Comparison of ENCODE assay signal across 10 cellular contexts in genomic region chr3:193816656-193817311, GRCh38.
DNase-seq lines count a peak whose midpoint lies in the region; ATAC-seq and TF ChIP-seq lines count a peak whose summit lies in the region.
"Had no signal": no experiment of that assay in that cellular context is flagged by ENCODE, and none has a peak within 500 bp of the region (broad histone marks: within the 10 kb centered on the region; RNA-seq: fewer than 3 reads in every experiment).

No MANE protein-coding gene starts in this region.

- no peak overlapping the region for H3K9ac ChIP-seq in neuronal stem cell (ENCODE audit: low read depth, low read length, poor library complexity)

- H3K14ac ChIP-seq in neuronal stem cell (ENCODE audit: low read length) = no peak overlapping the region

- POLR2A ChIA-PET in activated CD4-positive, alpha-beta memory T cell treated with anti-CD3 and anti-CD28 coated beads for 36 hours (lab: Charles Lee) = no interaction called here

- H2BK120ac ChIP-seq in neuronal stem cell (ENCODE audit: low read depth, low read length) = no peak overlapping the region

- no peak overlapping the region for H3K27ac Mint-ChIP-seq in immature natural killer cell
- H3K27ac Mint-ChIP-seq in activated CD4-positive, alpha-beta memory T cell treated with anti-CD3 and anti-CD28 coated beads for 36 hours = no peak overlapping the region
- H3K27ac Mint-ChIP-seq: IgD-negative memory B cell had no signal

- H3K4me1 Mint-ChIP-seq in immature natural killer cell = no peaks in the 10 kb centered on the region
- no peaks in the 10 kb centered on the region for H3K4me1 Mint-ChIP-seq in activated CD4-positive, alpha-beta memory T cell treated with anti-CD3 and anti-CD28 coated beads for 36 hours (ENCODE audit: low read depth)

- no peaks in the 10 kb centered on the region for H3K9me3 ChIP-seq in neuronal stem cell (replicated peaks in 1 of 2; ENCODE audit: control insufficient read depth in 2 of 2, insufficient read depth in 1 of 2, low read depth in 1 of 2, low read length in 2 of 2)
- H3K9me3 ChIP-seq: neutrophil had no signal

- H3K36me3 ChIP-seq in neuronal stem cell (replicated peaks in 1 of 2; ENCODE audit: control insufficient read depth in 2 of 2, insufficient read depth in 2 of 2, low read length in 2 of 2) = no peaks in the 10 kb centered on the region
- H3K36me3 ChIP-seq: neutrophil had no signal

- peak overlapping the region; percentile 77 for H3K27ac ChIP-seq in neuronal stem cell (replicated peaks; ENCODE audit: low read length)
- H3K27ac ChIP-seq: neutrophil had no signal

- no peak overlapping the region for H2BK5ac ChIP-seq in neuronal stem cell (ENCODE audit: low read length)

- H3K23ac ChIP-seq in neuronal stem cell (ENCODE audit: low read depth, low read length, poor library complexity) = no peak overlapping the region

- no peak overlapping the region for H4K8ac ChIP-seq in neuronal stem cell (ENCODE audit: low read depth, low read length)

- DNase-seq in DMS153 (lab: John Stamatoyannopoulos, UW) = peak; percentile 69
- peak; percentile 98 for DNase-seq in NCI-H69 (lab: John Stamatoyannopoulos, UW)
- DNase-seq in foreskin fibroblast = peak; percentile 7 to 12
- DNase-seq in neuronal stem cell (ENCODE audit: low spot score) = peak; percentile 66
- DNase-seq in immature natural killer cell = no peak
- DNase-seq in activated CD4-positive, alpha-beta memory T cell treated with anti-CD3 and anti-CD28 coated beads for 36 hours = no peak
- DNase-seq in activated gamma-delta T cell treated with Interleukin-2 at 50 U/mL for 16 hours = no peak

- H3K18ac ChIP-seq in neuronal stem cell (ENCODE audit: low read length) = peak overlapping the region; percentile 42

- no peaks in the 10 kb centered on the region for H3K79me1 ChIP-seq in neuronal stem cell (ENCODE audit: low read depth, low read length)

- H2BK12ac ChIP-seq in neuronal stem cell (ENCODE audit: low read length) = no peak overlapping the region

- no peak overlapping the region for H4K91ac ChIP-seq in neuronal stem cell (ENCODE audit: low read depth, low read length, poor library complexity)

- no peaks in the 10 kb centered on the region for H3K27me3 ChIP-seq in neuronal stem cell (ENCODE audit: control insufficient read depth in 3 of 3, insufficient read depth in 3 of 3, low read depth in 1 of 3, low read length in 3 of 3)
- H3K27me3 ChIP-seq: neutrophil had no signal

- H3K4me3 ChIP-seq in foreskin fibroblast (ENCODE audit: low read depth in 1 of 2, low read length in 2 of 2) = peak overlapping the region in 1 of 2 donors; percentile 13
- no peak overlapping the region for H3K4me3 ChIP-seq in neuronal stem cell (ENCODE audit: low read length in 2 of 2)

- intact Hi-C loops in activated CD4-positive, alpha-beta memory T cell treated with anti-CD3 and anti-CD28 coated beads for 36 hours (cut with micrococcal nuclease) = no loop called here

- CTCF ChIA-PET in activated CD4-positive, alpha-beta memory T cell treated with anti-CD3 and anti-CD28 coated beads for 36 hours (lab: Charles Lee) = interaction anchor here (1.0 to 1.1 kb wide), 2 partner anchors 15 to 37 kb away, joined by 3 to 4 read pairs; no protein-coding TSS in a partner anchor

- no peak overlapping the region for H3K4ac ChIP-seq in neuronal stem cell (ENCODE audit: low read length)

- no peak overlapping the region for H2BK15ac ChIP-seq in neuronal stem cell (ENCODE audit: low read length)

- H3K4me3 Mint-ChIP-seq in immature natural killer cell = no peak overlapping the region
- H3K4me3 Mint-ChIP-seq in activated CD4-positive, alpha-beta memory T cell treated with anti-CD3 and anti-CD28 coated beads for 36 hours = no peak overlapping the region
- H3K4me3 Mint-ChIP-seq: IgD-negative memory B cell had no signal

- no peak for TF ChIP-seq CTCF in foreskin fibroblast (IDR thresholded peaks at IDR 0.05; ENCODE audit: low read depth, low read length)

- peaks cover 0 to 4% (median 4%) of the 10 kb centered on the region in 3 donors for H3K27me3 Mint-ChIP-seq in immature natural killer cell (ENCODE audit: low read depth in 3 of 3)
- H3K27me3 Mint-ChIP-seq in activated CD4-positive, alpha-beta memory T cell treated with anti-CD3 and anti-CD28 coated beads for 36 hours = peaks cover 6% of the 10 kb centered on the region

- H3K4me1 ChIP-seq in neuronal stem cell (ENCODE audit: control insufficient read depth in 2 of 2, insufficient read depth in 1 of 2, low read depth in 1 of 2, low read length in 2 of 2) = peaks cover 16 to 19% of the 10 kb centered on the region in 2 donors

- no peaks in the 10 kb centered on the region for H3K9me3 Mint-ChIP-seq in immature natural killer cell
- no peaks in the 10 kb centered on the region for H3K9me3 Mint-ChIP-seq in activated CD4-positive, alpha-beta memory T cell treated with anti-CD3 and anti-CD28 coated beads for 36 hours
- H3K9me3 Mint-ChIP-seq: IgD-negative memory B cell had no signal

- no peak for ATAC-seq in GM21381 (IDR thresholded peaks at IDR 0.05; ENCODE audit: unreplicated experiment)

- no peaks in the 10 kb centered on the region for H3K36me3 Mint-ChIP-seq in immature natural killer cell
- H3K36me3 Mint-ChIP-seq in activated CD4-positive, alpha-beta memory T cell treated with anti-CD3 and anti-CD28 coated beads for 36 hours = no peaks in the 10 kb centered on the region

- peak overlapping the region; percentile 32 for H3K4me2 ChIP-seq in neuronal stem cell (ENCODE audit: insufficient read depth, low read length, poor library complexity, severe bottlenecking)

- no peak overlapping the region for H2AK5ac ChIP-seq in neuronal stem cell (ENCODE audit: low read depth, low read length)

- peak overlapping the region; percentile 72 for H2AFZ ChIP-seq in neuronal stem cell (ENCODE audit: low read length)

- no CpG with 5 or more reads among the region's 14 CpGs for WGBS in neuronal stem cell (ENCODE audit: extremely low coverage in 2 of 2, insufficient read length in 2 of 2, insufficient replicate concordance in 1 of 2), 2 donors

Comparison
In these comparisons a context has a peak if more than half of its experiments do, and no peak if none do; other contexts are left out.
1. DNase-seq: peak in DMS153 (single experiment), NCI-H69 (single experiment), foreskin fibroblast (2 of 2) and neuronal stem cell (single experiment); none in immature natural killer cell (0 of 3), activated CD4-positive, alpha-beta memory T cell treated with anti-CD3 and anti-CD28 coated beads for 36 hours (single experiment) and activated gamma-delta T cell treated with Interleukin-2 at 50 U/mL for 16 hours (single experiment).